13 cellular contexts compared by ENCODE assay signal in genomic region chr18:13103366-13103765, GRCh38.
DNase-seq lines count a peak whose midpoint lies in the region; ATAC-seq, FAIRE-seq and TF ChIP-seq lines count a peak whose summit lies in the region.
"Had no signal": no experiment of that assay in that cellular context is flagged by ENCODE, and none has a peak within 500 bp of the region (broad histone marks: within the 10 kb centered on the region; RNA-seq: fewer than 3 reads in every experiment).

No MANE protein-coding gene starts in this region.

- peaks cover 6% of the 10 kb centered on the region; the same call in 1 of the 2 replicates for H3K4me1 Mint-ChIP-seq in HFFc6 (ENCODE audit: low read depth)

- H3K4me1 ChIP-seq in right cardiac atrium (ENCODE audit: control insufficient read depth, insufficient read depth, low read length), result no peaks in the 10 kb centered on the region
- H3K4me1 ChIP-seq: ascending aorta, esophagus squamous epithelium had no signal

- H3K4me3 ChIP-seq in kidney epithelial cell (ENCODE audit: low read depth, low read length) (no peak overlapping the region), right cardiac atrium (ENCODE audit: low read length) (no peak overlapping the region)
- H3K4me3 ChIP-seq: ascending aorta, esophagus squamous epithelium had no signal

- H3K9me3 ChIP-seq in right cardiac atrium (ENCODE audit: control insufficient read depth, low read length), result no peaks in the 10 kb centered on the region
- H3K9me3 ChIP-seq: ascending aorta, esophagus squamous epithelium had no signal

- intact Hi-C loops in right cardiac atrium (cut with DNase I), result no loop called here

- WGBS in right cardiac atrium, result 86% methylated on average over 6 of the region's 6 CpGs

- no peaks in the 10 kb centered on the region; the same call in 1 of the 2 replicates for H3K27me3 Mint-ChIP-seq in HFFc6 (ENCODE audit: insufficient read depth)

- peaks cover 1% of the 10 kb centered on the region for H3K36me3 ChIP-seq in kidney epithelial cell (ENCODE audit: control insufficient read depth, insufficient read depth, low read length)

- peak; percentile 24 for TF ChIP-seq CTCF in D721Med (IDR thresholded peaks at IDR 0.05; ENCODE audit: insufficient read depth, missing control alignments)
- peak; percentile 67 for TF ChIP-seq CTCF in HFFc6 (IDR thresholded peaks at IDR 0.05)
- TF ChIP-seq CTCF in VCaP (conservative IDR thresholded peaks at IDR 0.05), result peak; percentile 55
- TF ChIP-seq CTCF in kidney epithelial cell (IDR thresholded peaks at IDR 0.05; ENCODE audit: insufficient read depth, low read length, poor library complexity, severe bottlenecking), result peak; percentile 10

- no peak overlapping the region for H3K4me3 Mint-ChIP-seq in HFFc6

- H3K36me3 Mint-ChIP-seq in HFFc6 (ENCODE audit: low read depth), result peaks cover 65% of the 10 kb centered on the region

- H3K27ac ChIP-seq in VCaP (no peak overlapping the region), right cardiac atrium (ENCODE audit: low read length) (no peak overlapping the region)
- H3K27ac ChIP-seq: ascending aorta, esophagus squamous epithelium had no signal

- DNase-seq in D721Med (ENCODE audit: insufficient read length, low spot score) (no peak), HFFc6 (no peak), kidney epithelial cell (ENCODE audit: low read depth) (no peak), cerebellum (ENCODE audit: low spot score) (no peak), right cardiac atrium (no peak)
- no peak for DNase-seq in central memory CD4-positive, alpha-beta T cell
- DNase-seq: esophagus squamous epithelium; islet precursor cell; NCI-H526 treated with DMSO at 0.1 percent for 48 hours; stimulated activated CD4-positive, alpha-beta T cell treated with anti-CD3 and anti-CD28 coated beads, Interleukin-4, amount 100 ng/mL, for 24 hours; substantia nigra had no signal

- H3K27ac Mint-ChIP-seq in HFFc6, result no peak overlapping the region

- no peak for ATAC-seq in right cardiac atrium

- H3K9me3 Mint-ChIP-seq in HFFc6, result no peaks in the 10 kb centered on the region

- H3K27me3 ChIP-seq in kidney epithelial cell (ENCODE audit: control insufficient read depth, insufficient read depth, low read length) (no peaks in the 10 kb centered on the region), right cardiac atrium (ENCODE audit: control insufficient read depth, insufficient read depth) (no peaks in the 10 kb centered on the region)
- H3K27me3 ChIP-seq: ascending aorta, esophagus squamous epithelium had no signal

- no peak for FAIRE-seq in D721Med (lab: Jason Lieb, UNC)

Comparison
In these comparisons a context has a peak if more than half of its experiments do, and no peak if none do; other contexts are left out.
1. CTCF ChIP-seq: peak in every context shown above with its lines; median percentile 67 in HFFc6; 55 in VCaP; 24 in D721Med; 10 in kidney epithelial cell.